17 cellular contexts compared by ENCODE assay signal in the genomic region with DNA sequence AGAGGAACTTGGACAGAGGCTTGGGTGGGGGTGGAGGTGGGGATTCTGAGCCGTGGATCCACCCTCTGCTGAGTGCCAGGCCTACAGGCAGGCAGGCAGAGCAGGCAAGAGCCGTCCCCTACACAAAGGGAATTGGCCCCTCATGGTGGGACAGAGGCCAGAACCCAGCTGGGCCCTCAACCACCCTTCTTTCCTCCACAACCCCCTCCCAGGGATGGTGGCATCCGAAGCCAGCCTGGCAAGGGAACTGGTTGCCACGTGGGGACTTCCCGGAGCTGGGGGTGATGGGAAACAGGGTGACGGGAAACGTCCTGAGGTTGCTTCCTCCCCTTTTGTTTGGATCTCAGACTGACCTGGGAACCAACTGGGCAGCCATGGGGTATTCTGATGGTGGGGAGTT. TPM values are rescaled to one million over a fixed set of nuclear protein-coding genes. Genes with fewer than 3 reads are reported as not detected.
DNase-seq lines count a peak whose midpoint lies in the region; ATAC-seq and TF ChIP-seq lines count a peak whose summit lies in the region.
"Had no signal": no experiment of that assay in that cellular context is flagged by ENCODE, and none has a peak within 500 bp of the region (broad histone marks: within the 10 kb centered on the region; RNA-seq: fewer than 3 reads in every experiment).

No MANE protein-coding gene starts in this region.

- no peak overlapping the region for H3K23ac ChIP-seq in IMR-90 (ENCODE audit: low read depth, low read length)

- no peak overlapping the region for H2AK9ac ChIP-seq in IMR-90 (replicated peaks; ENCODE audit: low read depth, low read length, poor library complexity)

- H3K79me1 ChIP-seq in IMR-90 (ENCODE audit: low read depth in 1 of 2, low read length in 2 of 2): peaks cover 0 to 15% of the 10 kb centered on the region in 2 experiments; a peak in 1 of 4 replicates

- no CpG with 5 or more reads among the region's 7 CpGs for WGBS in IMR-90 (ENCODE audit: extremely low coverage in 2 of 2, insufficient read length in 1 of 2), 2 experiments
- WGBS in gastroesophageal sphincter (ENCODE audit: low coverage in 1 of 2), 2 donors: 60% methylated on average over 2 of the region's 7 CpGs; no CpG with 5 or more reads in 1 of the 2 donors
- 60 to 80% (median 77%) methylated on average over 5 to 7 of the region's 7 CpGs for WGBS in psoas muscle, 3 donors

- no peak overlapping the region for H3K4me3 Mint-ChIP-seq in CD4-positive, CD25-positive, alpha-beta regulatory T cell
- H3K4me3 Mint-ChIP-seq: activated T-helper 1 cell treated with anti-CD3 and anti-CD28 coated beads, Interleukin-12 subunit alpha, Interleukin-12 subunit beta, Interleukin-2, Interleukin-4 antibody, amounts not matched to agents 30 ng/mL and 10 ng/mL and 1 ng/mL, durations not matched to agents 14 hours and 24 hours and 36 hours had no signal

- no peak overlapping the region for H3K56ac ChIP-seq in IMR-90 (ENCODE audit: extremely low read depth, insufficient read depth, low read length)

- dilution Hi-C loops in IMR-90 (cut with HindIII; ENCODE audit: low sequenced_read_pairs, unreplicated experiment): no loop called here

- H3K9ac ChIP-seq in IMR-90 (ENCODE audit: low read depth, low read length): no peak overlapping the region
- H3K9ac ChIP-seq: KMS-11 had no signal

- DNase-seq in CD4-positive, CD25-positive, alpha-beta regulatory T cell: no peak
- DNase-seq in IMR-90 (no peak), gastrocnemius medialis (no peak), psoas muscle (no peak), GM10248 (ENCODE audit: extremely low spot score) (no peak)
- no peak for DNase-seq in activated CD4-positive, CD25-positive, alpha-beta regulatory T cell treated with anti-CD3 and anti-CD28 coated beads, Interleukin-2, amount 50 U/mL, for 72 hours
- DNase-seq: amniotic stem cell; BE2C; NCI-H1105; NCI-H226; NK-92 treated with Interleukin-12 subunit alpha and Interleukin-12 subunit beta, amount 100 ng/mL, for 24 hours; T-helper 9 cell; testis had no signal

- peak overlapping the region; percentile 76 for H2AK5ac ChIP-seq in IMR-90 (ENCODE audit: low read depth, low read length)

- no peaks in the 10 kb centered on the region for H3K27me3 ChIP-seq in CD4-positive, CD25-positive, alpha-beta regulatory T cell (ENCODE audit: control insufficient read depth, insufficient read depth, low read length)
- no peaks in the 10 kb centered on the region for H3K27me3 ChIP-seq in IMR-90 (ENCODE audit: control insufficient read depth, insufficient read depth, low read length)
- no peaks in the 10 kb centered on the region for H3K27me3 ChIP-seq in gastroesophageal sphincter
- H3K27me3 ChIP-seq in gastrocnemius medialis: no peaks in the 10 kb centered on the region
- H3K27me3 ChIP-seq in psoas muscle (ENCODE audit: insufficient read depth in 3 of 3, low read length in 2 of 3): no peaks in the 10 kb centered on the region
- H3K27me3 ChIP-seq: BE2C, testis had no signal

- CTCF ChIA-PET in IMR-90 (lab: Yijun Ruan, JAX): no interaction called here
- CTCF ChIA-PET in GM10248 (lab: Yijun Ruan, JAX): interaction anchor here (2.7 kb wide), 1 partner anchor 21 kb away, joined by 9 read pairs; no protein-coding TSS in a partner anchor

- TF ChIP-seq EP300 in gastroesophageal sphincter (IDR thresholded peaks at IDR 0.05): no peak

- no peak for TF ChIP-seq POLR2A in IMR-90 (IDR thresholded peaks at IDR 0.05; ENCODE audit: low read depth, low read length)
- no peak for TF ChIP-seq POLR2A in gastroesophageal sphincter (IDR thresholded peaks at IDR 0.05)
- no peak for TF ChIP-seq POLR2A in gastrocnemius medialis (IDR thresholded peaks at IDR 0.05)

- no peak for ATAC-seq in CD4-positive, CD25-positive, alpha-beta regulatory T cell (ENCODE audit: low read depth in 2 of 2)
- ATAC-seq in IMR-90 (ENCODE audit: low read depth) (no peak), gastroesophageal sphincter (no peak), gastrocnemius medialis (no peak), psoas muscle (no peak), GM19455 (IDR thresholded peaks at IDR 0.05; ENCODE audit: unreplicated experiment) (no peak)

- H3K4me2 ChIP-seq in IMR-90 (ENCODE audit: low read depth, low read length): no peak overlapping the region
- H3K4me2 ChIP-seq: KMS-11 had no signal

- H4K20me1 ChIP-seq in IMR-90 (ENCODE audit: insufficient read depth, low read length): no peaks in the 10 kb centered on the region; the same call in 1 of the 2 replicates

- no peak overlapping the region for H3K27ac ChIP-seq in CD4-positive, CD25-positive, alpha-beta regulatory T cell (ENCODE audit: insufficient read depth, low read length, poor library complexity, severe bottlenecking)
- no peak overlapping the region for H3K27ac ChIP-seq in IMR-90 (ENCODE audit: insufficient read depth, low read length)
- peak overlapping the region in 3 of 4 donors; percentile 68 to 96 (median 92) for H3K27ac ChIP-seq in gastroesophageal sphincter
- peak overlapping the region; percentile 31 to 98 (median 80) for H3K27ac ChIP-seq in gastrocnemius medialis
- H3K27ac ChIP-seq in psoas muscle: no peak overlapping the region
- H3K27ac ChIP-seq: KMS-11, testis had no signal

- no peak overlapping the region for H2BK5ac ChIP-seq in IMR-90 (ENCODE audit: low read depth, low read length, poor library complexity, severe bottlenecking)

- H3K18ac ChIP-seq in IMR-90 (ENCODE audit: low read depth, low read length): no peak overlapping the region

- no peaks in the 10 kb centered on the region for H3K27me3 Mint-ChIP-seq in CD4-positive, CD25-positive, alpha-beta regulatory T cell

- no peaks in the 10 kb centered on the region for H3K9me3 ChIP-seq in CD4-positive, CD25-positive, alpha-beta regulatory T cell (ENCODE audit: control insufficient read depth in 2 of 2, low read length in 2 of 2)
- peaks cover 4% of the 10 kb centered on the region; the same call in 1 of the 2 replicates for H3K9me3 ChIP-seq in IMR-90 (ENCODE audit: control insufficient read depth, insufficient read depth, low read length)
- no peaks in the 10 kb centered on the region for H3K9me3 ChIP-seq in gastroesophageal sphincter
- H3K9me3 ChIP-seq in gastrocnemius medialis: no peaks in the 10 kb centered on the region
- H3K9me3 ChIP-seq in psoas muscle: no peaks in the 10 kb centered on the region
- H3K9me3 ChIP-seq: BE2C, testis had no signal

- no peak overlapping the region for H2AFZ ChIP-seq in IMR-90 (replicated peaks; ENCODE audit: low read length, poor library complexity)

- H4K5ac ChIP-seq in IMR-90 (ENCODE audit: low read depth, low read length): no peak overlapping the region

- no peak overlapping the region for H2BK120ac ChIP-seq in IMR-90 (ENCODE audit: low read depth, low read length)

- POLR2A ChIA-PET in IMR-90 (lab: Charles Lee; ENCODE audit: unreplicated experiment): no interaction called here
- POLR2A ChIA-PET in GM10248 (lab: Yijun Ruan, JAX): no interaction called here

- H2BK20ac ChIP-seq in IMR-90 (ENCODE audit: low read depth, low read length): no peak overlapping the region

- in situ Hi-C loops in IMR-90 (cut with MboI; ENCODE audit: low sequenced_read_pairs) (no loop called here), gastrocnemius medialis (cut with MboI; ENCODE audit: low sequenced_read_pairs in 4 of 4) (loop anchor here in 1 of 4 donors (10.0 kb wide), 1 partner anchor 55 kb away; no protein-coding TSS in a partner anchor)

- H3K9me1 ChIP-seq in IMR-90 (ENCODE audit: insufficient read depth, low read length): peaks cover 2% of the 10 kb centered on the region; the same call in 1 of the 2 replicates

- peak overlapping the region; percentile 25 to 43 (median 38) for H3K27ac Mint-ChIP-seq in CD4-positive, CD25-positive, alpha-beta regulatory T cell
- H3K27ac Mint-ChIP-seq: activated T-helper 1 cell treated with anti-CD3 and anti-CD28 coated beads, Interleukin-12 subunit alpha, Interleukin-12 subunit beta, Interleukin-2, Interleukin-4 antibody, amounts not matched to agents 30 ng/mL and 10 ng/mL and 1 ng/mL, durations not matched to agents 14 hours and 24 hours and 36 hours had no signal

- H2BK15ac ChIP-seq in IMR-90 (ENCODE audit: low read depth, low read length): peak overlapping the region; percentile 44; the same call in 1 of the 3 replicates

- TF ChIP-seq RAD21 in IMR-90 (IDR thresholded peaks at IDR 0.05; ENCODE audit: low read length): no peak

- intact Hi-C loops in IMR-90 (cut with micrococcal nuclease) (no loop called here), gastrocnemius medialis (cut with DNase I; ENCODE audit: low total_unique reads) (loop anchor here (2.0 kb wide), 1 partner anchor 61 kb away; no protein-coding TSS in a partner anchor), psoas muscle (cut with DNase I) (loop anchor here (5.0 kb wide), 3 partner anchors 32 to 62 kb away; partner anchors contain the start of gene MYH9 (in 1 of the 2))

- peak overlapping the region; percentile 65 for H4K91ac ChIP-seq in IMR-90 (ENCODE audit: insufficient read depth, low read depth, low read length)

- H3K4me3 ChIP-seq in CD4-positive, CD25-positive, alpha-beta regulatory T cell (ENCODE audit: low read depth, low read length): no peak overlapping the region
- H3K4me3 ChIP-seq in IMR-90 (ENCODE audit: insufficient read depth, low read depth, low read length): no peak overlapping the region
- no peak overlapping the region for H3K4me3 ChIP-seq in gastroesophageal sphincter
- H3K4me3 ChIP-seq in gastrocnemius medialis: no peak overlapping the region
- no peak overlapping the region for H3K4me3 ChIP-seq in psoas muscle
- H3K4me3 ChIP-seq: testis had no signal

- H4K8ac ChIP-seq in IMR-90 (ENCODE audit: low read depth in 2 of 2, low read length in 2 of 2): no peak overlapping the region

- peak overlapping the region; percentile 53; the same call in 1 of the 2 replicates for H3K4ac ChIP-seq in IMR-90 (ENCODE audit: low read depth, low read length)

- TF ChIP-seq CTCF in IMR-90 (conservative IDR thresholded peaks at IDR 0.05; ENCODE audit: low read depth, low read length): no peak
- TF ChIP-seq CTCF in gastroesophageal sphincter (IDR thresholded peaks at IDR 0.05): no peak
- TF ChIP-seq CTCF in gastrocnemius medialis (IDR thresholded peaks at IDR 0.05 in 4 of 5, conservative IDR thresholded peaks at IDR 0.05 in 1 of 5): no peak
- no peak for TF ChIP-seq CTCF in psoas muscle (IDR thresholded peaks at IDR 0.05)
- no peak for TF ChIP-seq CTCF in GM10248 (IDR thresholded peaks at IDR 0.05; ENCODE audit: control extremely low read depth, extremely low read depth, low read depth, missing control alignments)

- no peak overlapping the region for H3K14ac ChIP-seq in IMR-90 (replicated peaks; ENCODE audit: low read depth, low read length)

- no peaks in the 10 kb centered on the region for H3K36me3 ChIP-seq in CD4-positive, CD25-positive, alpha-beta regulatory T cell (ENCODE audit: control insufficient read depth, insufficient read depth, low read length)
- H3K36me3 ChIP-seq in IMR-90 (ENCODE audit: control insufficient read depth, insufficient read depth, low read length) (no peaks in the 10 kb centered on the region), gastroesophageal sphincter (no peaks in the 10 kb centered on the region), gastrocnemius medialis (no peaks in the 10 kb centered on the region), psoas muscle (ENCODE audit: insufficient read depth in 1 of 2, low read depth in 1 of 2) (no peaks in the 10 kb centered on the region)
- H3K36me3 ChIP-seq: BE2C had no signal

- peaks cover 41% of the 10 kb centered on the region for H3K4me1 ChIP-seq in CD4-positive, CD25-positive, alpha-beta regulatory T cell (ENCODE audit: control insufficient read depth, insufficient read depth, low read length, poor library complexity, severe bottlenecking)
- H3K4me1 ChIP-seq in IMR-90 (ENCODE audit: control insufficient read depth, insufficient read depth, low read length) (peaks cover 8% of the 10 kb centered on the region), gastroesophageal sphincter (peaks cover 0 to 75% (median 27%) of the 10 kb centered on the region in 3 donors), gastrocnemius medialis (peaks cover 15 to 34% of the 10 kb centered on the region in 2 donors), psoas muscle (peaks cover 38% of the 10 kb centered on the region)
- H3K4me1 ChIP-seq: BE2C had no signal

- no peaks in the 10 kb centered on the region for H3K9me3 Mint-ChIP-seq in CD4-positive, CD25-positive, alpha-beta regulatory T cell
- H3K9me3 Mint-ChIP-seq: activated T-helper 1 cell treated with anti-CD3 and anti-CD28 coated beads, Interleukin-12 subunit alpha, Interleukin-12 subunit beta, Interleukin-2, Interleukin-4 antibody, amounts not matched to agents 30 ng/mL and 10 ng/mL and 1 ng/mL, durations not matched to agents 14 hours and 24 hours and 36 hours had no signal

- no peaks in the 10 kb centered on the region for H3K36me3 Mint-ChIP-seq in CD4-positive, CD25-positive, alpha-beta regulatory T cell

- H3K4me1 Mint-ChIP-seq in CD4-positive, CD25-positive, alpha-beta regulatory T cell: peaks cover 11 to 50% (median 20%) of the 10 kb centered on the region in 4 donors

- BruUV-seq in IMR-90 (replicated peaks; lab: Mats Ljungman, UMichigan): no TSS peak

RNA-seq across cellular contexts. Expression of gene TXN2, which starts 31.7 kb away (rescaled TPM):
- total RNA-seq in CD4-positive, CD25-positive, alpha-beta regulatory T cell: 31.5 TPM
- polyA plus RNA-seq in CD4-positive, CD25-positive, alpha-beta regulatory T cell: 100 to 1,000 TPM in 3 of 4 donors, 10 to 100 TPM in 1; 98.2 to 132 (median 106) TPM
- total RNA-seq in IMR-90 (2012; rRNA removed) (49.6 and 51.7 TPM in 2 replicates), gastroesophageal sphincter (10 to 100 TPM; 36.4 to 78.3 (median 63.4) TPM), gastrocnemius medialis (100 to 1,000 TPM in 1 of 4 donors, 10 to 100 TPM in 3; 64.9 to 122 (median 86.0) TPM), psoas muscle (100 to 1,000 TPM in 3 of 4 donors, 10 to 100 TPM in 1; 83.9 to 146 (median 112) TPM)
- polyA plus RNA-seq in IMR-90 (2012; rRNA removed) (166 and 175 TPM in 2 replicates), psoas muscle (100 to 1,000 TPM; 109 to 155 (median 115) TPM)
- 175 and 176 TPM in 2 replicates for polyA plus RNA-seq in IMR-90 (2012; cell fraction: cytosol; rRNA removed)
- 99.2 and 111 TPM in 2 replicates for polyA plus RNA-seq in IMR-90 (2012; cell fraction: nucleus; rRNA removed; ENCODE audit: low replicate concordance)

RNA-seq across cellular contexts. Expression of gene FOXRED2, which starts 57.1 kb away (rescaled TPM):
- 1.5 TPM for total RNA-seq in CD4-positive, CD25-positive, alpha-beta regulatory T cell
- polyA plus RNA-seq in CD4-positive, CD25-positive, alpha-beta regulatory T cell: 1 to 10 TPM in 3 of 4 donors, under 1 TPM in 1; 0.44 to 1.5 (median 1.2) TPM
- total RNA-seq in IMR-90 (2012; rRNA removed) (1.6 and 1.7 TPM in 2 replicates), gastroesophageal sphincter (1 to 10 TPM; 3.1 to 7.3 (median 4.6) TPM), gastrocnemius medialis (10 to 100 TPM in 1 of 4 donors, 1 to 10 TPM in 3; 2.6 to 13.6 (median 5.1) TPM), psoas muscle (10 to 100 TPM in 1 of 4 donors, 1 to 10 TPM in 3; 6.4 to 10.2 (median 7.9) TPM)
- polyA plus RNA-seq in IMR-90 (2012; rRNA removed) (4.0 and 4.1 TPM in 2 replicates), psoas muscle (1 to 10 TPM; 3.3 to 9.0 (median 5.0) TPM)
- polyA plus RNA-seq in IMR-90 (2012; cell fraction: cytosol; rRNA removed): 2.6 and 4.0 TPM in 2 replicates
- 2.5 and 4.6 TPM in 2 replicates for polyA plus RNA-seq in IMR-90 (2012; cell fraction: nucleus; rRNA removed; ENCODE audit: low replicate concordance)

Comparison
In these comparisons a context has a peak if more than half of its experiments do, and no peak if none do; other contexts are left out.
1. H3K27ac ChIP-seq: peak in gastroesophageal sphincter (3 of 4) and gastrocnemius medialis (4 of 4); none in CD4-positive, CD25-positive, alpha-beta regulatory T cell (single experiment), IMR-90 (single experiment) and psoas muscle (single experiment).